In the genomic region with DNA sequence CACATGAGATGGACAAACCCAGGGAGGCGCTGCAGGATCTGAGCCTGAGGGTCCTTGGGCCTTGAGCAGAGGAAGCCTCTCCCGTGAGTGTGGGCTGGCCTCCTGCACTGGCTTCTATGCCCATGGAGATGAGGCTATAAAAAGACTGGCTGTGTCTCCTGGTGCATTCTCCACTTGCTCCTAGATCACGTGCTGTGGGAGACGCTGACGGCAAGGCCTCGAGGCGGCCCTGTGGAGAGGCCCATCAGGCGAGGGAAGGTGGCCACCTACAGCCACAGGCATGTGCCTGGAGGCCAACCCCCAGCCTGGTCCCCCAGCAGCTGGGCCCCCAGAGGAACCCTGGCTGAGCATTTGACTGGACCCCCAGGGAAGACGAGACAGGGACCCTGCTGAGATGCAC, we compare ENCODE assay signal across 21 cellular contexts.
"Had no signal": no experiment of that assay in that cellular context is flagged by ENCODE, and none has a peak within 500 bp of the region (broad histone marks: within the 10 kb centered on the region; RNA-seq: fewer than 3 reads in every experiment).

No MANE protein-coding gene starts in this region.

- H3K4me2 ChIP-seq: hepatocyte had no signal

- H3K9me3 ChIP-seq: left lung had no signal

- FAIRE-seq: endometrium had no signal

- H2AFZ ChIP-seq: hepatocyte had no signal

- H3K27me3 ChIP-seq: hepatocyte, left lung, tibial artery had no signal

- H3K27me3 Mint-ChIP-seq: activated CD4-positive, alpha-beta T cell treated with anti-CD3 and anti-CD28 coated beads, Interleukin-2, amount 10 ng/mL, durations not matched to agents 24 days and 14 days; activated naive CD4-positive, alpha-beta T cell treated with anti-CD3 and anti-CD28 coated beads, Interleukin-2, amount 50 U/mL, for 24 hours; brain; dendritic cell treated with granulocyte-macrophage colony-stimulating factor and Interleukin-4, amounts not matched to agents 40 ng/mL and 50 ng/mL, for 4 days; naive B cell; stimulated activated naive CD8-positive, alpha-beta T cell treated with anti-CD3 and anti-CD28 coated beads, Interleukin-15, Interleukin-2, amounts not matched to agents 100 ng/mL and 50 ng/mL, for 24 hours had no signal

- DNase-seq: activated CD4-positive, alpha-beta T cell treated with anti-CD3 and anti-CD28 coated beads, Interleukin-2, amount 10 ng/mL, durations not matched to agents 24 days and 14 days; activated CD8-positive, alpha-beta T cell treated with anti-CD3 and anti-CD28 coated beads, Interleukin-2, amount 10 ng/mL, durations not matched to agents 7 days and 5 days; activated gamma-delta T cell treated with Interleukin-2 at 50 U/mL for 16 hours; anterior cingulate cortex; caudate nucleus; effector CD4-positive, alpha-beta T cell; immature natural killer cell; naive B cell; occipital lobe; stimulated activated CD4-positive, alpha-beta T cell treated with anti-CD3 and anti-CD28 coated beads, Interleukin-4, amount 100 ng/mL, for 4 hours; substantia nigra; T-helper 2 cell; tibial artery had no signal

- H3K36me3 Mint-ChIP-seq: immature natural killer cell, naive B cell had no signal

- H3K4me3 ChIP-seq: hepatocyte, left lung, tibial artery had no signal

- H3K4me1 Mint-ChIP-seq: activated CD4-positive, alpha-beta T cell treated with anti-CD3 and anti-CD28 coated beads, Interleukin-2, amount 10 ng/mL, durations not matched to agents 24 days and 14 days; activated naive CD4-positive, alpha-beta T cell treated with anti-CD3 and anti-CD28 coated beads, Interleukin-2, amount 50 U/mL, for 24 hours; brain; naive B cell had no signal

- H3K27ac ChIP-seq: hepatocyte, left lung, tibial artery had no signal

- H3K4me1 ChIP-seq: left lung, tibial artery had no signal

- H3K27ac Mint-ChIP-seq: activated CD4-positive, alpha-beta T cell treated with anti-CD3 and anti-CD28 coated beads, Interleukin-2, amount 10 ng/mL, durations not matched to agents 24 days and 14 days; activated CD8-positive, alpha-beta T cell treated with anti-CD3 and anti-CD28 coated beads, Interleukin-2, amount 10 ng/mL, durations not matched to agents 7 days and 5 days; activated T-helper 1 cell treated with anti-CD3 and anti-CD28 coated beads, Interleukin-12 subunit alpha, Interleukin-12 subunit beta, Interleukin-2, Interleukin-4 antibody, amounts not matched to agents 30 ng/mL and 10 ng/mL and 1 ng/mL, durations not matched to agents 14 hours and 24 hours and 36 hours; dendritic cell treated with granulocyte-macrophage colony-stimulating factor and Interleukin-4, amounts not matched to agents 40 ng/mL and 50 ng/mL, for 4 days; naive B cell; stimulated activated naive CD8-positive, alpha-beta T cell treated with anti-CD3 and anti-CD28 coated beads, Interleukin-15, Interleukin-2, amounts not matched to agents 100 ng/mL and 50 ng/mL, for 24 hours had no signal

- H3K79me2 ChIP-seq: hepatocyte had no signal

- ATAC-seq: activated CD8-positive, alpha-beta T cell treated with anti-CD3 and anti-CD28 coated beads, Interleukin-2, amount 10 ng/mL, durations not matched to agents 7 days and 5 days; left lung had no signal

- H3K9me3 Mint-ChIP-seq: activated CD4-positive, alpha-beta T cell treated with anti-CD3 and anti-CD28 coated beads, Interleukin-2, amount 10 ng/mL, durations not matched to agents 24 days and 14 days; activated naive CD4-positive, alpha-beta T cell treated with anti-CD3 and anti-CD28 coated beads, Interleukin-2, amount 50 U/mL, for 24 hours; activated T-helper 1 cell treated with anti-CD3 and anti-CD28 coated beads, Interleukin-12 subunit alpha, Interleukin-12 subunit beta, Interleukin-2, Interleukin-4 antibody, amounts not matched to agents 30 ng/mL and 10 ng/mL and 1 ng/mL, durations not matched to agents 14 hours and 24 hours and 36 hours; brain; dendritic cell treated with granulocyte-macrophage colony-stimulating factor and Interleukin-4, amounts not matched to agents 40 ng/mL and 50 ng/mL, for 4 days; immature natural killer cell; naive B cell; stimulated activated naive CD8-positive, alpha-beta T cell treated with anti-CD3 and anti-CD28 coated beads, Interleukin-15, Interleukin-2, amounts not matched to agents 100 ng/mL and 50 ng/mL, for 24 hours had no signal

- H3K4me3 Mint-ChIP-seq: activated CD4-positive, alpha-beta T cell treated with anti-CD3 and anti-CD28 coated beads, Interleukin-2, amount 10 ng/mL, durations not matched to agents 24 days and 14 days; activated CD8-positive, alpha-beta T cell treated with anti-CD3 and anti-CD28 coated beads, Interleukin-2, amount 10 ng/mL, durations not matched to agents 7 days and 5 days; activated naive CD4-positive, alpha-beta T cell treated with anti-CD3 and anti-CD28 coated beads, Interleukin-2, amount 50 U/mL, for 24 hours; activated T-helper 1 cell treated with anti-CD3 and anti-CD28 coated beads, Interleukin-12 subunit alpha, Interleukin-12 subunit beta, Interleukin-2, Interleukin-4 antibody, amounts not matched to agents 30 ng/mL and 10 ng/mL and 1 ng/mL, durations not matched to agents 14 hours and 24 hours and 36 hours; brain; dendritic cell treated with granulocyte-macrophage colony-stimulating factor and Interleukin-4, amounts not matched to agents 40 ng/mL and 50 ng/mL, for 4 days; immature natural killer cell; naive B cell; stimulated activated naive CD8-positive, alpha-beta T cell treated with anti-CD3 and anti-CD28 coated beads, Interleukin-15, Interleukin-2, amounts not matched to agents 100 ng/mL and 50 ng/mL, for 24 hours had no signal
